8 cellular contexts compared by ENCODE assay signal in the genomic region with DNA sequence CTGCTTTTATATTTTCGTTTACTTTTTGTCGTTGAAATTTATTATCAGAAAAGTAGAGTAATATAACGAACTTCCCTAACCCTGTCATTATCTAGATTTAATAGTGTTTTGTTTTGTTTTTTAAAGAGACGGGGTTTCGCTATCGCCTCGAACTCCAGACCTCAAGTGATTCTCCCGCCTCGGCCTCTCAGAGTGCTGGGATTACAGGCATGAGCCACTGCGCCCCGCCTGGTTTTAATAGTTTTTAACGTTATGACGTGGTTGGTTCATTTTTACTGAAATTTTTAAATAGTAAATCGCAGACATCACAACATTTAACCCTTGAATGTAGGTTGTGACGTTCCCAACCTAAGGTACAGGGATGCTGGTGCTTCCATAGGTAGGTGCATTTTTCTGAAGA.
DNase-seq lines count a peak whose midpoint lies in the region; ATAC-seq lines count a peak whose summit lies in the region.

No MANE protein-coding gene starts in this region.

- ATAC-seq in HG03354 (IDR thresholded peaks at IDR 0.05; ENCODE audit: poor library complexity, severe bottlenecking, unreplicated experiment) (no peak), HG03159 (IDR thresholded peaks at IDR 0.05; ENCODE audit: unreplicated experiment) (no peak)

- peak; percentile 10 for DNase-seq in SIG-M5 treated with dmso at 0.1 percent for 504 hours (lab: John Stamatoyannopoulos, UW; ENCODE audit: unreplicated experiment)
- no peak for DNase-seq in SIG-M5 (lab: John Stamatoyannopoulos, UW)
- peak; percentile 19 for DNase-seq in activated CD4-positive, alpha-beta T cell treated with anti-CD3 and anti-CD28 coated beads, Interleukin-2, amount 50 U/mL, for 1 hour
- peak; percentile 53 for DNase-seq in fibroblast of peridontal ligament (ENCODE audit: extremely low read depth)
- DNase-seq in putamen (ENCODE audit: low spot score) = peak; percentile 14
- DNase-seq in NCI-H187 treated with DMSO at 0.1 percent for 48 hours (lab: John Stamatoyannopoulos, UW) = no peak

Comparison
In these comparisons a context has a peak if more than half of its experiments do, and no peak if none do; other contexts are left out.
1. DNase-seq: peak in SIG-M5 treated with dmso at 0.1 percent for 504 hours (single experiment), activated CD4-positive, alpha-beta T cell treated with anti-CD3 and anti-CD28 coated beads, Interleukin-2, amount 50 U/mL, for 1 hour (single experiment), fibroblast of peridontal ligament (single experiment) and putamen (single experiment); none in SIG-M5 (single experiment) and NCI-H187 treated with DMSO at 0.1 percent for 48 hours (single experiment).